In genomic region chr12:32897276-32897615, GRCh38 we compare ENCODE assay signal across 8 cellular contexts. TPM values are rescaled to one million over a fixed set of nuclear protein-coding genes. Genes with fewer than 3 reads are reported as not detected.
A peak's percentile ranks its signal among the peaks of the same experiment; 100 is the strongest.
DNase-seq lines count a peak whose midpoint lies in the region; ATAC-seq and TF ChIP-seq lines count a peak whose summit lies in the region.

No MANE protein-coding gene starts in this region.

- H3K56ac ChIP-seq in H9 (ENCODE audit: insufficient read length, low read depth, low read length): no peak overlapping the region

- no peak overlapping the region for H2BK120ac ChIP-seq in H9 (ENCODE audit: low read depth, low read length, poor library complexity, severe bottlenecking)

- no peaks in the 10 kb centered on the region for H4K20me1 ChIP-seq in H9 (ENCODE audit: control insufficient read depth, insufficient read depth, insufficient read length)

- no peak overlapping the region for H2AFZ ChIP-seq in H9 (ENCODE audit: low read length)

- H3K79me1 ChIP-seq in H9 (ENCODE audit: insufficient read depth, low read depth, low read length, poor library complexity, severe bottlenecking): no peaks in the 10 kb centered on the region

- no peak overlapping the region for H4K5ac ChIP-seq in H9 (ENCODE audit: insufficient read length, low read depth, low read length)

- no peaks in the 10 kb centered on the region for H3K9me3 Mint-ChIP-seq in H9

- DNase-seq in H9 (no peak), fibroblast of villous mesenchyme (ENCODE audit: low read depth) (peak; percentile 50), retinal pigment epithelial cell (ENCODE audit: low read depth) (no peak), NCI-H1417 (lab: John Stamatoyannopoulos, UW) (no peak), cerebellar cortex (ENCODE audit: low spot score) (no peak)
- no peak for DNase-seq in effector CD4-positive, alpha-beta T cell

- no peak overlapping the region for H4K91ac ChIP-seq in H9 (ENCODE audit: insufficient read length, low read depth, low read length)

- H3T11ph ChIP-seq in H9 (ENCODE audit: low read length): no peak overlapping the region

- peak overlapping the region; percentile 53 for H3K4me2 ChIP-seq in H9 (ENCODE audit: insufficient read depth, insufficient read length, low read length)

- H3K27ac Mint-ChIP-seq in H9: peak overlapping the region; percentile 61 to 89 (median 73); a peak in 4 of 7 replicates

- H3K4me3 ChIP-seq in fibroblast of villous mesenchyme (ENCODE audit: low read depth, low read length) (peak overlapping the region; percentile 74), retinal pigment epithelial cell (ENCODE audit: low read length) (peak overlapping the region; percentile 68)

- H3K27ac ChIP-seq in H9 (ENCODE audit: insufficient read length, low read depth, low read length) (no peak overlapping the region), VCaP (peak overlapping the region; percentile 87)

- no peak overlapping the region for H2BK15ac ChIP-seq in H9 (ENCODE audit: low read depth, low read length)

- no peak overlapping the region for H2AK5ac ChIP-seq in H9 (ENCODE audit: insufficient read length, low read length)

- peak overlapping the region; percentile 57 for H3K9ac ChIP-seq in H9 (ENCODE audit: extremely low read depth, insufficient read length, low read length)

- H4K8ac ChIP-seq in H9 (replicated peaks; ENCODE audit: insufficient read length, low read depth, low read length): no peak overlapping the region

- no peak overlapping the region for H2BK5ac ChIP-seq in H9 (ENCODE audit: insufficient read length, low read length)

- H3K14ac ChIP-seq in H9 (ENCODE audit: insufficient read depth, low read length): no peak overlapping the region

- TF ChIP-seq CTCF in H9 (conservative IDR thresholded peaks at IDR 0.05): no peak
- TF ChIP-seq CTCF in VCaP (conservative IDR thresholded peaks at IDR 0.05): no peak
- TF ChIP-seq CTCF in fibroblast of villous mesenchyme (IDR thresholded peaks at IDR 0.05; ENCODE audit: insufficient read depth, low read depth, low read length): no peak
- TF ChIP-seq CTCF in retinal pigment epithelial cell (conservative IDR thresholded peaks at IDR 0.05; ENCODE audit: low read depth, low read length): no peak

- no CpG with 5 or more reads among the region's 6 CpGs for WGBS in H9 (ENCODE audit: extremely low coverage, insufficient read length, low lambda C conversion rate)

- no peak overlapping the region for H3K4ac ChIP-seq in H9 (ENCODE audit: low read depth, low read length)

- no peaks in the 10 kb centered on the region for H3K9me3 ChIP-seq in H9 (ENCODE audit: control insufficient read depth, low read depth, low read length)

- H2BK12ac ChIP-seq in H9 (ENCODE audit: insufficient read length, low read depth, low read length): no peak overlapping the region

- ATAC-seq in GM18519 (IDR thresholded peaks at IDR 0.05; ENCODE audit: low FRiP score, unreplicated experiment): no peak

- no peaks in the 10 kb centered on the region for H3K27me3 ChIP-seq in H9 (ENCODE audit: insufficient read depth, low read length)

- H3K4me3 Mint-ChIP-seq in H9: peak overlapping the region; percentile 78 to 87

- H3K27me3 Mint-ChIP-seq in H9 (ENCODE audit: low read depth): peaks cover 2% of the 10 kb centered on the region; the same call in 1 of the 2 replicates

- H3K79me2 ChIP-seq in H9 (ENCODE audit: insufficient read depth, low read length): 0 out of 2 replicates have a peak, but pooled peaks cover 2% of the 10 kb centered on the region

- no peak overlapping the region for H3K23ac ChIP-seq in H9 (ENCODE audit: insufficient read length, low read depth, low read length)

- peaks cover 6% of the 10 kb centered on the region for H3K23me2 ChIP-seq in H9 (ENCODE audit: insufficient read length, low read depth, low read length, poor library complexity, severe bottlenecking)

- peaks cover 9% of the 10 kb centered on the region; the same call in 1 of the 2 replicates for H3K4me1 ChIP-seq in H9 (ENCODE audit: insufficient read depth, low read length)

- H3K36me3 Mint-ChIP-seq in H9 (ENCODE audit: insufficient read depth in 1 of 3, low read depth in 3 of 3): no peaks in the 10 kb centered on the region

- no peak overlapping the region for H3K18ac ChIP-seq in H9 (ENCODE audit: insufficient read length, low read depth, low read length)

- H2BK20ac ChIP-seq in H9 (ENCODE audit: low read depth, low read length, poor library complexity, severe bottlenecking): no peak overlapping the region

- H3K4me1 Mint-ChIP-seq in H9: peaks cover 46 to 54% of the 10 kb centered on the region in 2 experiments

RNA-seq across cellular contexts. Expression of gene PKP2, which starts 0.7 kb away (rescaled TPM):
- total RNA-seq in H9 (2021) (18.2 and 18.4 TPM in 2 replicates), fibroblast of villous mesenchyme (2.3 and 9.5 TPM in 2 replicates)
